Comparison of ENCODE assay signal across 12 cellular contexts in the genomic region with DNA sequence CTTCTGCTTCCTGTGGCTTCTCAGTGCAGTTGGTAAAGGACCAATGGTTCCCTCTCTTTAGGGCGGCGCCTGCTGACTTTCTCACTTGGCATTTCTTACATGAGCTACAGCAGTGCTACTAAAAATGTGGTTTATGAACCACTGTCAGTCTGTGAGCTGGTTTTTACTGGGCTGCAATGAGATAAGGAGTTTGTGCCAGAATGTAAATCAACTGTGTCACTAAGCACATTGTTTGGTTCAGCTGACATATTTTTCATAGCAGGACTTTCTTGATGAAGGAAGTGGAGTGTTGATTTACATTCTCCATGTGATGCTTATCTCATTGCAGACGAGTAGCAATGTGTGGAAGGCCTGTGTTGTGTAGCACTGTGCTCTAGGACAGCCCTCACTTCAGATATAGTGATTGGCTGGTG.
DNase-seq lines count a peak whose midpoint lies in the region; ATAC-seq and TF ChIP-seq lines count a peak whose summit lies in the region.
"Had no signal": no experiment of that assay in that cellular context is flagged by ENCODE, and none has a peak within 500 bp of the region (broad histone marks: within the 10 kb centered on the region; RNA-seq: fewer than 3 reads in every experiment).

No MANE protein-coding gene starts in this region.

- H3K36me3 Mint-ChIP-seq in nephron (ENCODE audit: low read depth), result no peaks in the 10 kb centered on the region
- H3K36me3 Mint-ChIP-seq: T-cell had no signal

- no peak for TF ChIP-seq CTCF in nephron (IDR thresholded peaks at IDR 0.05; ENCODE audit: unreplicated experiment in 3 of 3)

- no peaks in the 10 kb centered on the region for H3K9me3 Mint-ChIP-seq in nephron
- H3K9me3 Mint-ChIP-seq: T-cell had no signal

- H3K27ac Mint-ChIP-seq in nephron, result peak overlapping the region; percentile 47 to 73 (median 54)
- H3K27ac Mint-ChIP-seq: T-cell had no signal

- ATAC-seq in GM18511 (IDR thresholded peaks at IDR 0.05; ENCODE audit: unreplicated experiment), result no peak
- ATAC-seq: esophagus mucosa, left lobe of liver, T-cell had no signal

- peaks cover 79% of the 10 kb centered on the region for H3K4me1 Mint-ChIP-seq in nephron
- H3K4me1 Mint-ChIP-seq: T-cell had no signal

- no peak overlapping the region for H3K4me3 Mint-ChIP-seq in nephron
- H3K4me3 Mint-ChIP-seq: T-cell had no signal

- peak; percentile 32 for DNase-seq in DMS79 treated with DMSO at 0.1 percent for 48 hours (lab: John Stamatoyannopoulos, UW)
- peak; percentile 66 to 75 for DNase-seq in NCI-H526 (lab: John Stamatoyannopoulos, UW)
- peak; percentile 63 for DNase-seq in dedifferentiated amniotic fluid mesenchymal stem cell (ENCODE audit: extremely low spot score)
- DNase-seq in RKO (ENCODE audit: low spot score), result no peak
- DNase-seq in NCI-H187 treated with DMSO at 0.1 percent for 48 hours (lab: John Stamatoyannopoulos, UW), result no peak
- DNase-seq in SK-N-DZ (ENCODE audit: low spot score), result no peak
- DNase-seq: NCI-H524, T-cell had no signal

- H3K27me3 Mint-ChIP-seq in nephron (ENCODE audit: low read depth), result peaks cover 11% of the 10 kb centered on the region
- H3K27me3 Mint-ChIP-seq: T-cell had no signal

Comparison
In these comparisons a context has a peak if more than half of its experiments do, and no peak if none do; other contexts are left out.
1. DNase-seq: peak in DMS79 treated with DMSO at 0.1 percent for 48 hours (single experiment), NCI-H526 (2 of 2) and dedifferentiated amniotic fluid mesenchymal stem cell (single experiment); none in RKO (single experiment), NCI-H187 treated with DMSO at 0.1 percent for 48 hours (single experiment) and SK-N-DZ (single experiment).